In the genomic region with DNA sequence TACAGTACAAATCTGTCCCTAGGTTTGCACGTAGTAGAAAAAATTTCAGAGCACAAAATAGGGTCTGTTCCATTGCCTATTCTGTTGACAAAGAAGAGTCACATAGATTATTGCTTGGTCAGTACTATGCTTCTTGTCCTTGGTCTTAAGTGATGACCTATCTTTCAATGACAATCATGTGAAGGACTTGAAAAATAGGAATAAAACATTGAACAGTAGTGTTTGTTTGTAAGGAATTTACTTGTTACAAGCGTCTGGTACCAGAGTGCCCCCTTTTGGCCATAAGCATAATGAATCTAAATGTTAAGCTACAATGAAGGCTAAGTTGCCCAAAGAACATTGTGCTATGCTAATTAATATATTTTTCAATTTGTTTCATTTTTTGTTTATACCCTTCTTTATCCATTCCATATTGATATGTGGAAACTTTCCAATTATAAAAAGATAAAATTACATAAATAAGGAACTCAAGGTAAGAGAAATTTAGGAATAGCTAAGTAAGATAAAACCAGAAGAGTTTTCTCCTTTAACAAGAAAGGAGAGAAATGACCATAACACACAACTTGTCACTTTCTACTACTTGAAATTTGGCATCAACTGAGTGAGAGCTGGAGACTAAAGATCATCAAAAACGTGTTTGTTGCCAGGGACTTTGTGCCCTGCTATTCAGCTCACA, we compare ENCODE assay signal across 7 cellular contexts.
DNase-seq lines count a peak whose midpoint lies in the region; ATAC-seq lines count a peak whose summit lies in the region.

No MANE protein-coding gene starts in this region.

- H3K27ac Mint-ChIP-seq in activated T-helper 17 cell treated with anti-CD3 and anti-CD28 coated beads, Interleukin-2, amount 50 U/mL, for 72 hours, result peak overlapping the region; percentile 62

- H3K27me3 Mint-ChIP-seq in activated T-helper 17 cell treated with anti-CD3 and anti-CD28 coated beads, Interleukin-2, amount 50 U/mL, for 72 hours, result no peaks in the 10 kb centered on the region

- DNase-seq in DMS 273 (lab: John Stamatoyannopoulos, UW; ENCODE audit: unreplicated experiment) (peak; percentile 52), NCI-H1694 treated with DMSO at 0.1 percent for 48 hours (lab: John Stamatoyannopoulos, UW) (peak; percentile 76), iPS DF 4.7 (ENCODE audit: extremely low read depth, low spot score) (peak; percentile 16), 8988T (no peak)
- peak; percentile 12 for DNase-seq in stimulated activated CD8-positive, alpha-beta memory T cell treated with anti-CD3 and anti-CD28 coated beads, Interleukin-12 subunit alpha, Interleukin-12 subunit beta, amount 100 ng/mL, for 1 hour (ENCODE audit: low read depth)

- ATAC-seq in GM19395 (IDR thresholded peaks at IDR 0.05; ENCODE audit: unreplicated experiment), result peak; percentile 54
- peak; percentile 47 for ATAC-seq in activated T-helper 17 cell treated with anti-CD3 and anti-CD28 coated beads, Interleukin-2, amount 50 U/mL, for 72 hours (replicated peaks)

- H3K36me3 Mint-ChIP-seq in activated T-helper 17 cell treated with anti-CD3 and anti-CD28 coated beads, Interleukin-2, amount 50 U/mL, for 72 hours (ENCODE audit: low read depth), result no peaks in the 10 kb centered on the region

- no peaks in the 10 kb centered on the region for H3K4me1 Mint-ChIP-seq in activated T-helper 17 cell treated with anti-CD3 and anti-CD28 coated beads, Interleukin-2, amount 50 U/mL, for 72 hours

- H3K9me3 Mint-ChIP-seq in activated T-helper 17 cell treated with anti-CD3 and anti-CD28 coated beads, Interleukin-2, amount 50 U/mL, for 72 hours, result no peaks in the 10 kb centered on the region

- no peak overlapping the region for H3K4me3 Mint-ChIP-seq in activated T-helper 17 cell treated with anti-CD3 and anti-CD28 coated beads, Interleukin-2, amount 50 U/mL, for 72 hours
